In genomic region chr17:80071116-80071980, GRCh38 we compare ENCODE assay signal across 9 cellular contexts. TPM values are rescaled to one million over a fixed set of nuclear protein-coding genes. Genes with fewer than 3 reads are reported as not detected.
DNase-seq lines count a peak whose midpoint lies in the region; ATAC-seq and TF ChIP-seq lines count a peak whose summit lies in the region.
"Had no signal": no experiment of that assay in that cellular context is flagged by ENCODE, and none has a peak within 500 bp of the region (broad histone marks: within the 10 kb centered on the region; RNA-seq: fewer than 3 reads in every experiment).

No MANE protein-coding gene starts in this region.

- H3K27me3 Mint-ChIP-seq in endothelial cell (ENCODE audit: unreplicated experiment) = peaks cover 3% of the 10 kb centered on the region

- no peaks in the 10 kb centered on the region for H3K36me3 ChIP-seq in thoracic aorta

- H3K36me3 Mint-ChIP-seq in endothelial cell (ENCODE audit: low read depth, unreplicated experiment) = no peaks in the 10 kb centered on the region

- no peaks in the 10 kb centered on the region for H3K9me3 Mint-ChIP-seq in endothelial cell (ENCODE audit: unreplicated experiment)

- H3K27me3 ChIP-seq in thoracic aorta (replicated peaks; ENCODE audit: insufficient read depth) = no peaks in the 10 kb centered on the region

- H3K4me3 Mint-ChIP-seq in endothelial cell (ENCODE audit: unreplicated experiment) = no peak overlapping the region

- peak; percentile 48 for ATAC-seq in thoracic aorta (ENCODE audit: insufficient number of reproducible peaks, low FRiP score, low read depth)
- ATAC-seq in GM21390 (IDR thresholded peaks at IDR 0.05; ENCODE audit: unreplicated experiment) = no peak

- H3K27ac ChIP-seq in thoracic aorta = peak overlapping the region; percentile 74 to 80

- H3K4me1 Mint-ChIP-seq in endothelial cell (ENCODE audit: unreplicated experiment) = peaks cover 7% of the 10 kb centered on the region

- TF ChIP-seq CTCF in thoracic aorta (IDR thresholded peaks at IDR 0.05) (no peak), endothelial cell (IDR thresholded peaks at IDR 0.05; ENCODE audit: unreplicated experiment) (no peak)

- peak; percentile 80 for DNase-seq in NCI-H1092 treated with DMSO at 0.1 percent for 48 hours (lab: John Stamatoyannopoulos, UW)
- peak; percentile 87 to 91 for DNase-seq in dermis microvascular lymphatic vessel endothelial cell (ENCODE audit: low read depth in 2 of 2)
- peak; percentile 63 to 97 for DNase-seq in lung microvascular endothelial cell (ENCODE audit: low read depth in 2 of 2)
- DNase-seq in thoracic aorta (ENCODE audit: low spot score) = peak; percentile 24
- no peak for DNase-seq in OCI-M2 (lab: John Stamatoyannopoulos, UW; ENCODE audit: unreplicated experiment)
- no peak for DNase-seq in NCI-H1048 (lab: John Stamatoyannopoulos, UW)
- DNase-seq in endothelial cell (ENCODE audit: low spot score) = no peak
- DNase-seq: MV-4-11 had no signal

- no peak overlapping the region for H3K27ac Mint-ChIP-seq in endothelial cell (ENCODE audit: unreplicated experiment)

- peaks cover 3 to 30% of the 10 kb centered on the region in 2 donors for H3K4me1 ChIP-seq in thoracic aorta (ENCODE audit: control insufficient read depth in 1 of 2, low read depth in 2 of 2)

- H3K4me3 ChIP-seq in thoracic aorta = peak overlapping the region; percentile 70

- H3K9me3 ChIP-seq in thoracic aorta = no peaks in the 10 kb centered on the region

RNA-seq across cellular contexts. Expression of gene GAA, which starts 30.0 kb away (rescaled TPM):
- 5.9 and 30.7 TPM in 2 replicates for total RNA-seq in dermis microvascular lymphatic vessel endothelial cell
- total RNA-seq in lung microvascular endothelial cell = 13.1 and 31.3 TPM in 2 replicates
- 100 to 1,000 TPM; 101 to 126 TPM for total RNA-seq in thoracic aorta
- total RNA-seq in endothelial cell (ENCODE audit: unreplicated experiment) = 93.0 TPM

RNA-seq across cellular contexts. Expression of gene CCDC40, which starts 34.9 kb away (rescaled TPM):
- 0.90 and 2.1 TPM in 2 replicates for total RNA-seq in dermis microvascular lymphatic vessel endothelial cell
- 0.87 and 4.0 TPM in 2 replicates for total RNA-seq in lung microvascular endothelial cell
- total RNA-seq in thoracic aorta = 1 to 10 TPM; 4.4 to 6.5 TPM
- 7.7 TPM for total RNA-seq in endothelial cell (ENCODE audit: unreplicated experiment)

RNA-seq across cellular contexts. Expression of gene TBC1D16, which starts 35.7 kb away (rescaled TPM):
- total RNA-seq in dermis microvascular lymphatic vessel endothelial cell = 29.1 and 64.5 TPM in 2 replicates
- 31.2 and 48.8 TPM in 2 replicates for total RNA-seq in lung microvascular endothelial cell
- 10 to 100 TPM; 45.9 to 52.1 TPM for total RNA-seq in thoracic aorta
- 126 TPM for total RNA-seq in endothelial cell (ENCODE audit: unreplicated experiment)

Comparison
In these comparisons a context has a peak if more than half of its experiments do, and no peak if none do; other contexts are left out.
1. DNase-seq: peak in NCI-H1092 treated with DMSO at 0.1 percent for 48 hours (single experiment), dermis microvascular lymphatic vessel endothelial cell (2 of 2), lung microvascular endothelial cell (2 of 2) and thoracic aorta (single experiment); none in OCI-M2 (single experiment), NCI-H1048 (single experiment) and endothelial cell (single experiment).